ENCODE assay signal across 23 cellular contexts in genomic region chr3:142892714-142893113, GRCh38. TPM values are rescaled to one million over a fixed set of nuclear protein-coding genes. Genes with fewer than 3 reads are reported as not detected.
"Had no signal": no experiment of that assay in that cellular context is flagged by ENCODE, and none has a peak within 500 bp of the region (broad histone marks: within the 10 kb centered on the region; RNA-seq: fewer than 3 reads in every experiment).

No MANE protein-coding gene starts in this region.

- DNase-seq: effector memory CD8-positive, alpha-beta T cell; foreskin keratinocyte; kidney; left cardiac atrium; left ventricle myocardium superior; mesenchymal stem cell; midbrain; nucleus accumbens; pancreas; right cardiac atrium; small intestine; stimulated activated CD4-positive, alpha-beta T cell treated with anti-CD3 and anti-CD28 coated beads, Interleukin-12 subunit alpha, Interleukin-12 subunit beta, amount 100 ng/mL, for 4 hours; stimulated activated naive CD4-positive, alpha-beta T cell; stomach; substantia nigra; trophoblast cell had no signal

- H3K27ac Mint-ChIP-seq: dendritic cell treated with granulocyte-macrophage colony-stimulating factor and Interleukin-4, amounts not matched to agents 40 ng/mL and 50 ng/mL, for 4 days; effector memory CD8-positive, alpha-beta T cell; natural killer cell treated with Interleukin-12 subunit alpha and Interleukin-12 subunit beta and Interleukin-15 and Interleukin-18, amount 100 ng/mL, for 72 hours; neural progenitor cell; progenitor cell of endocrine pancreas had no signal

- H3K4me1 ChIP-seq: pancreas had no signal

- H3K9me3 Mint-ChIP-seq: dendritic cell treated with granulocyte-macrophage colony-stimulating factor and Interleukin-4, amounts not matched to agents 40 ng/mL and 50 ng/mL, for 4 days; effector memory CD8-positive, alpha-beta T cell; natural killer cell treated with Interleukin-12 subunit alpha and Interleukin-12 subunit beta and Interleukin-15 and Interleukin-18, amount 100 ng/mL, for 72 hours; neural progenitor cell had no signal

- ATAC-seq: effector memory CD8-positive, alpha-beta T cell; foreskin keratinocyte; left cardiac atrium; left ventricle myocardium superior; natural killer cell treated with Interleukin-12 subunit alpha and Interleukin-12 subunit beta and Interleukin-15 and Interleukin-18, amount 100 ng/mL, for 72 hours; pancreas; right cardiac atrium had no signal

- H3K36me3 Mint-ChIP-seq: natural killer cell treated with Interleukin-12 subunit alpha and Interleukin-12 subunit beta and Interleukin-15 and Interleukin-18, amount 100 ng/mL, for 72 hours; neural progenitor cell had no signal

- H3K4me3 Mint-ChIP-seq: dendritic cell treated with granulocyte-macrophage colony-stimulating factor and Interleukin-4, amounts not matched to agents 40 ng/mL and 50 ng/mL, for 4 days; effector memory CD8-positive, alpha-beta T cell; natural killer cell treated with Interleukin-12 subunit alpha and Interleukin-12 subunit beta and Interleukin-15 and Interleukin-18, amount 100 ng/mL, for 72 hours; neural progenitor cell had no signal

- H3K4me3 ChIP-seq: lung, neural progenitor cell, pancreas, stomach, thoracic aorta had no signal

- H3K4me2 ChIP-seq: neural progenitor cell had no signal

- H3K9ac ChIP-seq: neural progenitor cell had no signal

- H3K36me3 ChIP-seq: neural progenitor cell, pancreas, stomach, thoracic aorta had no signal

- H3K9me3 ChIP-seq: pancreas, stomach, thoracic aorta had no signal

- H2AFZ ChIP-seq: neural progenitor cell had no signal

- FAIRE-seq: kidney, pancreas, small intestine, urothelium cell line had no signal

- H3K27ac ChIP-seq: foreskin keratinocyte, neural progenitor cell, pancreas, stomach, thoracic aorta had no signal

RNA-seq across cellular contexts. Expression of gene PCOLCE2, which starts 3.8 kb away (rescaled TPM):
- total RNA-seq: natural killer cell treated with Interleukin-12 subunit alpha and Interleukin-12 subunit beta and Interleukin-15 and Interleukin-18, amount 100 ng/mL, for 72 hours had no signal
